11 cellular contexts compared by ENCODE assay signal in the genomic region with DNA sequence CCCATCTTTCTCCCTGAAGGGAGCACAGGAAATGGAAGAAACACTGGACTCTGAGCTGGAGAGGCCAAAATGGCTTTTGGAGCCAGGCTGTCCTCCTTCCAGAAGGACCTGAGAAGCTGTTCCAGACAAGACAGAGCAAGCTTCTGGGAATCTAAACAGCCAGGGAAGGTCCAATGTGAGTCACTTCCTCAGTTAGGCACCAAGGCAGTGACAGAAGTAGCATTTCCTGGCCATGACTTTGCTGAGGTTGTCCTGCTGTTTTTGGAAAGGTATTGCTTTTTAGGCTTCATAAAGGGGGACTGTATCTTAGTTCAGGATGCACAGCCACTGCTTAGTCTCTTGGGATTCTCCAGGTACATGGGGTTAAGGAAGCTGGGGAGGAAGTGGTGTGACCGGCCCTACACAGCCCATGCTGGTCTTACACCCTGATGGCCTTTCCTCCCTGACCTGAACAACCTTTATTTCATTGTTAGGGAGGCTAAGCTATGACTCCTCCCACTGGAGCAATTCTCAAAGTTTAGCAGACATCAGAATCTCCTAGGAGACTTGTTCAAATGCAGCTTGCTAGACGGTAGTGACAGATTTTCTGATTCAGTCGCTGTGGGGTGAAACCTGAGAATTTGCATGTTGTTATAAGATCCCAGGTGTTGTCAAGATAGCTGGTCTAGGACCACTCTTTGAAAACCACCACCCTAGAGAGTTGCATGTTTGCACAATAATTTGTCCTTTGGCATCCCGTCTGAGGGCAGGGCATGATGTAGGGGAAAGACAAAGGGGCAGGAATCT. TPM values are rescaled to one million over a fixed set of nuclear protein-coding genes. Genes with fewer than 3 reads are reported as not detected.
DNase-seq lines count a peak whose midpoint lies in the region; ATAC-seq and TF ChIP-seq lines count a peak whose summit lies in the region.
"Had no signal": no experiment of that assay in that cellular context is flagged by ENCODE, and none has a peak within 500 bp of the region (broad histone marks: within the 10 kb centered on the region; RNA-seq: fewer than 3 reads in every experiment).

No MANE protein-coding gene starts in this region.

- H4K91ac ChIP-seq in H9 (ENCODE audit: insufficient read length, low read depth, low read length): no peak overlapping the region

- TF ChIP-seq CTCF in OCI-LY7 (conservative IDR thresholded peaks at IDR 0.05; ENCODE audit: low read length) (no peak), H9 (conservative IDR thresholded peaks at IDR 0.05) (no peak)

- H3K4me2 ChIP-seq in OCI-LY7 (ENCODE audit: low read length) (peak overlapping the region; percentile 63), H9 (ENCODE audit: insufficient read depth, insufficient read length, low read length) (no peak overlapping the region)
- H3K4me2 ChIP-seq: neural progenitor cell had no signal

- no TSS peak for BruUV-seq in OCI-LY7 (replicated peaks; lab: Mats Ljungman, UMichigan)

- H3K14ac ChIP-seq in H9 (ENCODE audit: insufficient read depth, low read length): no peak overlapping the region

- H3K23me2 ChIP-seq in H9 (ENCODE audit: insufficient read length, low read depth, low read length, poor library complexity, severe bottlenecking): no peaks in the 10 kb centered on the region

- ATAC-seq in GM19351 (IDR thresholded peaks at IDR 0.05; ENCODE audit: unreplicated experiment) (peak; percentile 67), HG02943 (IDR thresholded peaks at IDR 0.05; ENCODE audit: low read depth, unreplicated experiment) (peak; percentile 79)

- no peak overlapping the region for H2BK120ac ChIP-seq in H9 (ENCODE audit: low read depth, low read length, poor library complexity, severe bottlenecking)

- POLR2A ChIA-PET in OCI-LY7 (lab: Charles Lee): interaction anchor here (0.5 to 0.6 kb wide), 2 partner anchors 642 to 991 kb away, joined by 3 to 4 read pairs; no protein-coding TSS in a partner anchor

- no peak overlapping the region for H3T11ph ChIP-seq in H9 (ENCODE audit: low read length)

- no peaks in the 10 kb centered on the region for H3K36me3 Mint-ChIP-seq in H9 (ENCODE audit: insufficient read depth in 1 of 3, low read depth in 3 of 3)
- H3K36me3 Mint-ChIP-seq: neural progenitor cell had no signal

- H2AFZ ChIP-seq in OCI-LY7 (ENCODE audit: low read length) (peak overlapping the region; percentile 41; the same call in 1 of the 2 replicates), H9 (ENCODE audit: low read length) (no peak overlapping the region)
- H2AFZ ChIP-seq: neural progenitor cell had no signal

- no peak overlapping the region for H2BK12ac ChIP-seq in H9 (ENCODE audit: insufficient read length, low read depth, low read length)

- H3K79me1 ChIP-seq in H9 (ENCODE audit: insufficient read depth, low read depth, low read length, poor library complexity, severe bottlenecking): no peaks in the 10 kb centered on the region

- peaks cover 15% of the 10 kb centered on the region for H3K27me3 Mint-ChIP-seq in H9 (ENCODE audit: low read depth)

- H3K27ac ChIP-seq in OCI-LY7 (ENCODE audit: low read depth, low read length, poor library complexity, severe bottlenecking): peak overlapping the region; percentile 39
- no peak overlapping the region for H3K27ac ChIP-seq in H9 (ENCODE audit: insufficient read length, low read depth, low read length)
- H3K27ac ChIP-seq: neural progenitor cell had no signal

- no peak overlapping the region for H3K4ac ChIP-seq in H9 (ENCODE audit: low read depth, low read length)

- H3K27ac Mint-ChIP-seq in H9: no peak overlapping the region; a peak in 1 of 7 replicates
- H3K27ac Mint-ChIP-seq: neural progenitor cell had no signal

- H3K56ac ChIP-seq in H9 (ENCODE audit: insufficient read length, low read depth, low read length): no peak overlapping the region

- H3K18ac ChIP-seq in H9 (ENCODE audit: insufficient read length, low read depth, low read length): no peak overlapping the region

- intact Hi-C loops in OCI-LY7 (cut with micrococcal nuclease; ENCODE audit: unreplicated experiment): no loop called here

- H3K27me3 ChIP-seq in H9 (ENCODE audit: insufficient read depth, low read length): no peaks in the 10 kb centered on the region

- no peak overlapping the region for H2AK5ac ChIP-seq in H9 (ENCODE audit: insufficient read length, low read length)

- H2BK5ac ChIP-seq in H9 (ENCODE audit: insufficient read length, low read length): no peak overlapping the region

- DNase-seq in AG08395 (ENCODE audit: low spot score) (peak; percentile 50), OCI-LY7 (ENCODE audit: low spot score) (peak; percentile 56), H9 (no peak), NCI-H1417 (lab: John Stamatoyannopoulos, UW) (no peak), NCI-H748 treated with DMSO at 0.1 percent for 48 hours (lab: John Stamatoyannopoulos, UW) (no peak), NOMO-1 treated with dmso at 0.1 percent for 144 hours (lab: John Stamatoyannopoulos, UW; ENCODE audit: unreplicated experiment) (no peak)
- DNase-seq: glutamatergic neuron, NCI-H187 had no signal

- no peak overlapping the region for H4K5ac ChIP-seq in H9 (ENCODE audit: insufficient read length, low read depth, low read length)

- no peaks in the 10 kb centered on the region for H3K36me3 ChIP-seq in OCI-LY7 (ENCODE audit: insufficient read depth, low read length)
- H3K36me3 ChIP-seq: neural progenitor cell had no signal

- H4K20me1 ChIP-seq in OCI-LY7 (ENCODE audit: insufficient read depth, low read length): no peaks in the 10 kb centered on the region
- no peaks in the 10 kb centered on the region for H4K20me1 ChIP-seq in H9 (ENCODE audit: control insufficient read depth, insufficient read depth, insufficient read length)

- H3K4me1 ChIP-seq in OCI-LY7 (ENCODE audit: insufficient read depth, low read length, poor library complexity, severe bottlenecking) (peaks cover 66% of the 10 kb centered on the region), H9 (ENCODE audit: insufficient read depth, low read length) (no peaks in the 10 kb centered on the region)

- H3K4me1 Mint-ChIP-seq in H9: peaks cover 9 to 11% of the 10 kb centered on the region in 2 experiments

- no peaks in the 10 kb centered on the region for H3K9me3 ChIP-seq in OCI-LY7 (ENCODE audit: low read length)
- no peaks in the 10 kb centered on the region for H3K9me3 ChIP-seq in H9 (ENCODE audit: control insufficient read depth, low read depth, low read length)

- H4K8ac ChIP-seq in H9 (replicated peaks; ENCODE audit: insufficient read length, low read depth, low read length): no peak overlapping the region

- CTCF ChIA-PET in OCI-LY7 (lab: Charles Lee; ENCODE audit: unreplicated experiment): interaction anchor here (0.9 kb wide), 1 partner anchor 200 kb away, joined by 3 read pairs; no protein-coding TSS in a partner anchor

- H2BK20ac ChIP-seq in H9 (ENCODE audit: low read depth, low read length, poor library complexity, severe bottlenecking): no peak overlapping the region

- H3K9me3 Mint-ChIP-seq in H9: peaks cover 5 to 11% of the 10 kb centered on the region in 2 experiments; a peak in 4 of 5 replicates

- no peak overlapping the region for H2BK15ac ChIP-seq in H9 (ENCODE audit: low read depth, low read length)

- H3K79me2 ChIP-seq in OCI-LY7 (ENCODE audit: insufficient read depth, low read depth, low read length): no peaks in the 10 kb centered on the region
- H3K79me2 ChIP-seq in H9 (ENCODE audit: insufficient read depth, low read length): no peaks in the 10 kb centered on the region

- no peaks in the 10 kb centered on the region for H3K9me2 ChIP-seq in OCI-LY7 (ENCODE audit: insufficient read depth, low read length)

- WGBS in H9 (ENCODE audit: extremely low coverage, insufficient read length, low lambda C conversion rate): no CpG with 5 or more reads among the region's 4 CpGs

- H3K4me3 ChIP-seq in OCI-LY7 (ENCODE audit: low read depth, low read length, poor library complexity, severe bottlenecking): peak overlapping the region; percentile 28
- H3K4me3 ChIP-seq: neural progenitor cell had no signal

- no peak overlapping the region for H3K23ac ChIP-seq in H9 (ENCODE audit: insufficient read length, low read depth, low read length)

- no peak overlapping the region for H3K4me3 Mint-ChIP-seq in H9
- H3K4me3 Mint-ChIP-seq: neural progenitor cell had no signal

- H3K9ac ChIP-seq in H9 (ENCODE audit: extremely low read depth, insufficient read length, low read length): no peak overlapping the region
- H3K9ac ChIP-seq: neural progenitor cell had no signal

RNA-seq across cellular contexts. Expression of gene INSC, which starts 6.8 kb away (rescaled TPM):
- not detected in 2 replicates for total RNA-seq in OCI-LY7 (2014; rRNA removed; shearing (Covaris generic))
- total RNA-seq in OCI-LY7 (2022) (not detected in 2 replicates), H9 (2021) (not detected in 2 replicates)

RNA-seq across cellular contexts. Expression of gene CALCB, which starts 34.5 kb away (rescaled TPM):
- 0.44 TPM in 1 of 2 replicates, not detected in the other for total RNA-seq in OCI-LY7 (2014; rRNA removed; shearing (Covaris generic))
- total RNA-seq in OCI-LY7 (2022): not detected in 2 replicates
- total RNA-seq in H9 (2021): not detected in 2 replicates

Comparison
In these comparisons a context has a peak if more than half of its experiments do, and no peak if none do; other contexts are left out.
1. DNase-seq: peak in AG08395 (single experiment) and OCI-LY7 (single experiment); none in H9 (single experiment), NCI-H1417 (0 of 3), NCI-H748 treated with DMSO at 0.1 percent for 48 hours (single experiment) and NOMO-1 treated with dmso at 0.1 percent for 144 hours (single experiment).